Comparison of ENCODE assay signal across 9 cellular contexts in the genomic region with DNA sequence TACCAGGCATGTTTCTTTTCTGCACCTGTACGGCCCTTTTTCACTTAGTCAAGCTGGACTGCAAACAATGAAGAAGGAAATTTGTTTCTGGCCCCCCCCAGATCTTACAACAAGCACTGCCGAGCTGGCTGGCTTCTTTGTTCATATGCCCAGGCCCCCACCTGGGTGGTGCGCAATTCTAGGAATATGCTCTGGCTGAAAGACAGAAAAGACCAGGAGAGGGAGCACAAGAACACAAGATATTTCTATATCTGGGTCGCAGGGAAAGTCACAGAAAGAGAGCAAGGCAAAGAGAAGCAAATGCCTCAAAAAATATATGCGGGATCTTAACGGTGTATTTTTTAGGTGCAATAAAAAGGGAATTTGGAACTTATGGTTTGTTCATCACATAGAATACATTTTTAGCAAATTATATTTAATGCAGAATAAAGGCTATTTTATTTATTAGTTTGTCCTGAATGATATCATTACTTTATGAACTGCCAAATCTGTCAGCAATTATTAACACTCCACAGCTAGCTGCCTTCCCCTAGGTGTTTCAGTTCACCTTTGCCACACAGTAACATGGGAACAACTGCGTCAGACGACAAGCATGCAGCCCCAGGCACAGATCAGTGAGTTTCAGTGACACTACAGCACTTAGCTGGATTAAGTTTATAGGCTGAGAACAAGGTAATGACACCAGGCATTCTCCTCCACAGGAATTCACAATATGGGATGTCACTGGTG.
DNase-seq lines count a peak whose midpoint lies in the region; ATAC-seq, FAIRE-seq and TF ChIP-seq lines count a peak whose summit lies in the region.
"Had no signal": no experiment of that assay in that cellular context is flagged by ENCODE, and none has a peak within 500 bp of the region (broad histone marks: within the 10 kb centered on the region; RNA-seq: fewer than 3 reads in every experiment).

No MANE protein-coding gene starts in this region.

- no peaks in the 10 kb centered on the region; the same call in 1 of the 2 replicates for H3K4me1 ChIP-seq in Panc1 (ENCODE audit: control insufficient read depth, insufficient read depth, low read length)

- in situ Hi-C loops in Panc1 (cut with HindIII; ENCODE audit: low pct_unique_long_range_greater_than_20kb, low sequenced_read_pairs), result no loop called here

- no peaks in the 10 kb centered on the region for H3K36me3 Mint-ChIP-seq in Calu3 (ENCODE audit: insufficient read depth, unreplicated experiment)

- no peaks in the 10 kb centered on the region for H3K36me3 ChIP-seq in Panc1 (ENCODE audit: control insufficient read depth, insufficient read depth, low read length)

- ATAC-seq in Panc1, result peak; percentile 89
- no peak for ATAC-seq in GM21360 (IDR thresholded peaks at IDR 0.05; ENCODE audit: unreplicated experiment)

- no peak overlapping the region for H3K4me3 Mint-ChIP-seq in Calu3 (ENCODE audit: low read depth, unreplicated experiment)

- H3K27me3 ChIP-seq in Panc1 (ENCODE audit: control insufficient read depth, insufficient read depth, low read length), result no peaks in the 10 kb centered on the region
- H3K27me3 ChIP-seq in dorsolateral prefrontal cortex, result no peaks in the 10 kb centered on the region

- no peak for TF ChIP-seq POLR2A in H54 (IDR thresholded peaks at IDR 0.05; ENCODE audit: low read depth, low read length)

- H3K4me3 ChIP-seq in Panc1 (ENCODE audit: low read depth in 2 of 2, low read length in 2 of 2) (no peak overlapping the region), dorsolateral prefrontal cortex (peak overlapping the region in 3 of 59 donors; percentile 1 to 20 (median 2))

- FAIRE-seq in H54 (lab: Jason Lieb, UNC), result no peak

- BruUV-seq in Calu3 (replicated peaks; lab: Mats Ljungman, UMichigan) (no TSS peak), Panc1 (replicated peaks; lab: Mats Ljungman, UMichigan) (no TSS peak)

- intact Hi-C loops in Calu3 (cut with micrococcal nuclease; ENCODE audit: unreplicated experiment), result loop anchor here (1.0 to 10.0 kb wide), 5 partner anchors 114 to 509 kb away; no protein-coding TSS in a partner anchor
- intact Hi-C loops in Panc1 (cut with micrococcal nuclease; ENCODE audit: unreplicated experiment), result loop anchor here (2.0 kb wide), 2 partner anchors 30 to 508 kb away; no protein-coding TSS in a partner anchor
- intact Hi-C loops in dorsolateral prefrontal cortex (cut with DNase I), result loop anchor here (1.0 to 10.0 kb wide), 9 partner anchors 29 to 607 kb away; a partner anchor contains a TSS

- H3K27me3 Mint-ChIP-seq in Calu3 (ENCODE audit: unreplicated experiment), result no peaks in the 10 kb centered on the region
- H3K27me3 Mint-ChIP-seq: IgD-negative memory B cell had no signal

- no peaks in the 10 kb centered on the region for H3K9me3 Mint-ChIP-seq in Calu3 (ENCODE audit: low read depth, unreplicated experiment)
- H3K9me3 Mint-ChIP-seq: IgD-negative memory B cell had no signal

- H3K9me3 ChIP-seq in Panc1 (ENCODE audit: control insufficient read depth, insufficient read depth, low read depth, low read length), result no peaks in the 10 kb centered on the region

- POLR2A ChIA-PET in Panc1 (lab: Charles Lee), result no interaction called here

- peaks cover 2% of the 10 kb centered on the region for H3K4me1 Mint-ChIP-seq in Calu3 (ENCODE audit: low read depth, unreplicated experiment)

- peak; percentile 25 for TF ChIP-seq CTCF in Calu3 (IDR thresholded peaks at IDR 0.05; ENCODE audit: unreplicated experiment)
- TF ChIP-seq CTCF in Panc1 (IDR thresholded peaks at IDR 0.05), result peak; percentile 72
- peak; percentile 21 to 83 (median 70) for TF ChIP-seq CTCF in dorsolateral prefrontal cortex (IDR thresholded peaks at IDR 0.05 in 54 of 56, conservative IDR thresholded peaks at IDR 0.05 in 2 of 56; ENCODE audit: low read depth in 1 of 56, partially characterized antibody in 56 of 56)

- no peak overlapping the region for H3K27ac Mint-ChIP-seq in Calu3 (ENCODE audit: unreplicated experiment)
- H3K27ac Mint-ChIP-seq: IgD-negative memory B cell had no signal

- DNase-seq in Calu3 (peak; percentile 64), KG1 (lab: John Stamatoyannopoulos, UW) (peak; percentile 1), Panc1 (ENCODE audit: low read depth, low spot score) (no peak), dorsolateral prefrontal cortex (peak in 7 of 10 donors; percentile 53 to 81 (median 57)), medulla oblongata (ENCODE audit: extremely low spot score) (peak; percentile 87), H54 (ENCODE audit: insufficient read length, low spot score) (no peak), germinal center (ENCODE audit: low spot score) (no peak)

- H3K27ac ChIP-seq in Panc1 (ENCODE audit: low read length), result no peak overlapping the region
- H3K27ac ChIP-seq in dorsolateral prefrontal cortex, result peak overlapping the region in 12 of 59 donors; percentile 10 to 65 (median 19)

- CTCF ChIA-PET in Calu3 (lab: Charles Lee) (interaction anchor here (1.0 to 2.2 kb wide), 3 partner anchors 30 to 508 kb away, joined by 3 to 6 read pairs (median 6); no protein-coding TSS in a partner anchor), Panc1 (lab: Charles Lee) (interaction anchor here (2.3 kb wide), 1 partner anchor 30 kb away, joined by 13 read pairs; no protein-coding TSS in a partner anchor)

Comparison
In these comparisons a context has a peak if more than half of its experiments do, and no peak if none do; other contexts are left out.
1. DNase-seq: peak in Calu3 (single experiment), KG1 (single experiment), dorsolateral prefrontal cortex (7 of 10) and medulla oblongata (single experiment); none in Panc1 (single experiment), H54 (single experiment) and germinal center (single experiment).
2. Peak in every context shown above with its lines, with median percentiles within 50 percentile points of each other: CTCF ChIP-seq.